ENCODE assay signal across 28 cellular contexts in the genomic region with DNA sequence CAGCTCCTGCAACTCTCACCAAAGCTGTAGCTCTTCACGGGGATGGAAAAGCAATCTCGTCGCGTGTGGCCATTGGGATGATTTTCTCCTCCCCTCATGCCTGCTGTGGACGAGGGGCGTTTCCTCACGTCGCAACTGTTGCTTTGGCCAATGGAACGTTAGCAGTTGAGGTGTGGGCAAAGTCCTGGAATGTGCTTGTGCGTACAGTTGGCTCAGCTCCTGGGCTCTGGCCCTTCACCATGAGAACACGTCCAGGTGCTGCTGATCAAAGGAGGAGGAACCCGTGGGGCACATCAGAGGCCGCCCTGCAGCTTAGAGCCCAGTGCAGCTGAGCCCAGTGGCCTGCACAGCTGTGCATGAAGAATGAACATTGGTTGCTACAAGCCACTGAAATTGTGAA.
DNase-seq lines count a peak whose midpoint lies in the region; ATAC-seq and TF ChIP-seq lines count a peak whose summit lies in the region.
"Had no signal": no experiment of that assay in that cellular context is flagged by ENCODE, and none has a peak within 500 bp of the region (broad histone marks: within the 10 kb centered on the region; RNA-seq: fewer than 3 reads in every experiment).

No MANE protein-coding gene starts in this region.

- DNase-seq in Caco-2, result peak; percentile 59 to 76
- DNase-seq in Peyer's patch, result peak in 2 of 3 donors; percentile 59 to 71
- DNase-seq in left lobe of liver (ENCODE audit: low spot score), result no peak
- no peak for DNase-seq in omental fat pad (ENCODE audit: low spot score)
- DNase-seq in stimulated activated CD4-positive, alpha-beta T cell treated with anti-CD3 and anti-CD28 coated beads, Interleukin-4, amount 100 ng/mL, for 24 hours, result no peak
- no peak for DNase-seq in CD1c-positive myeloid dendritic cell (ENCODE audit: extremely low spot score)
- no peak for DNase-seq in foreskin keratinocyte
- DNase-seq in NCI-H146 treated with DMSO at 0.1 percent for 48 hours (lab: John Stamatoyannopoulos, UW; ENCODE audit: unreplicated experiment), result no peak
- DNase-seq: activated CD4-positive, alpha-beta T cell treated with anti-CD3 and anti-CD28 coated beads for 36 hours; activated CD8-positive, alpha-beta T cell treated with anti-CD3 and anti-CD28 coated beads, Interleukin-2, amount 10 ng/mL, durations not matched to agents 7 days and 5 days; activated effector memory CD4-positive, alpha-beta T cell treated with Interleukin-2 at 50 U/mL for 16 hours; activated T-cell treated with anti-CD3 and anti-CD28 coated beads for 4 hours; AML-193; CD4-positive, alpha-beta memory T cell; foreskin melanocyte; GM23248; NCI-H1048; NCI-H187 treated with DMSO at 0.1 percent for 48 hours; T-helper 2 cell; tibial artery had no signal

- H3K36me3 Mint-ChIP-seq in Caco-2 (ENCODE audit: insufficient read depth, unreplicated experiment), result no peaks in the 10 kb centered on the region
- H3K36me3 Mint-ChIP-seq: activated naive CD8-positive, alpha-beta T cell; CD4-positive, alpha-beta memory T cell had no signal

- H3K4me1 ChIP-seq in Caco-2 (no peaks in the 10 kb centered on the region), Peyer's patch (no peaks in the 10 kb centered on the region), foreskin keratinocyte (no peaks in the 10 kb centered on the region)
- H3K4me1 ChIP-seq: A549, ascending aorta, esophagus muscularis mucosa, tibial artery had no signal

- TF ChIP-seq POLR2A in Peyer's patch (IDR thresholded peaks at IDR 0.05), result no peak

- TF ChIP-seq CTCF in Caco-2 (IDR thresholded peaks at IDR 0.05; ENCODE audit: insufficient read depth in 1 of 2, low read depth in 1 of 2, low read length in 1 of 2, severe bottlenecking in 1 of 2, unreplicated experiment in 1 of 2) (no peak), Peyer's patch (IDR thresholded peaks at IDR 0.05) (no peak), omental fat pad (IDR thresholded peaks at IDR 0.05) (no peak), foreskin keratinocyte (conservative IDR thresholded peaks at IDR 0.05) (no peak)

- no peaks in the 10 kb centered on the region for H3K4me1 Mint-ChIP-seq in Caco-2 (ENCODE audit: low read depth, unreplicated experiment)
- H3K4me1 Mint-ChIP-seq: activated CD4-positive, alpha-beta T cell treated with anti-CD3 and anti-CD28 coated beads for 36 hours; CD4-positive, alpha-beta memory T cell had no signal

- H3K36me3 ChIP-seq in Caco-2 (ENCODE audit: control insufficient read depth, insufficient read depth, low read length), result no peaks in the 10 kb centered on the region
- H3K36me3 ChIP-seq in Peyer's patch, result no peaks in the 10 kb centered on the region
- H3K36me3 ChIP-seq: ascending aorta, esophagus muscularis mucosa, tibial artery had no signal

- H3K4me3 ChIP-seq in Caco-2 (ENCODE audit: low read depth, low read length), result no peak overlapping the region
- H3K4me3 ChIP-seq in Peyer's patch, result no peak overlapping the region
- H3K4me3 ChIP-seq: A549, ascending aorta, esophagus muscularis mucosa, GM23248, hepatocyte, SK-N-MC, tibial artery had no signal

- peak; percentile 74 for ATAC-seq in left lobe of liver
- ATAC-seq in omental fat pad (ENCODE audit: low FRiP score), result peak; percentile 48
- no peak for ATAC-seq in foreskin keratinocyte
- ATAC-seq: A549; activated CD4-positive, alpha-beta T cell treated with anti-CD3 and anti-CD28 coated beads for 36 hours; activated CD8-positive, alpha-beta T cell treated with anti-CD3 and anti-CD28 coated beads, Interleukin-2, amount 10 ng/mL, durations not matched to agents 7 days and 5 days had no signal

- no peak overlapping the region for H3K27ac Mint-ChIP-seq in Caco-2 (ENCODE audit: unreplicated experiment)
- H3K27ac Mint-ChIP-seq: activated CD4-positive, alpha-beta T cell treated with anti-CD3 and anti-CD28 coated beads for 36 hours; activated CD8-positive, alpha-beta T cell treated with anti-CD3 and anti-CD28 coated beads, Interleukin-2, amount 10 ng/mL, durations not matched to agents 7 days and 5 days; activated naive CD8-positive, alpha-beta T cell; CD4-positive, alpha-beta memory T cell; dendritic cell treated with granulocyte-macrophage colony-stimulating factor and Interleukin-4, amounts not matched to agents 40 ng/mL and 50 ng/mL, for 4 days; stimulated activated naive CD8-positive, alpha-beta T cell treated with anti-CD3 and anti-CD28 coated beads, Interleukin-15, Interleukin-2, amounts not matched to agents 100 ng/mL and 50 ng/mL, for 24 hours had no signal

- H3K27me3 ChIP-seq in Caco-2 (replicated peaks; ENCODE audit: control insufficient read depth, insufficient read depth, low read length) (no peaks in the 10 kb centered on the region), Peyer's patch (no peaks in the 10 kb centered on the region), foreskin keratinocyte (no peaks in the 10 kb centered on the region)
- H3K27me3 ChIP-seq: ascending aorta, hepatocyte had no signal

- no peak overlapping the region for H3K4me3 Mint-ChIP-seq in Caco-2 (ENCODE audit: unreplicated experiment)
- H3K4me3 Mint-ChIP-seq: activated CD4-positive, alpha-beta T cell treated with anti-CD3 and anti-CD28 coated beads for 36 hours; activated CD8-positive, alpha-beta T cell treated with anti-CD3 and anti-CD28 coated beads, Interleukin-2, amount 10 ng/mL, durations not matched to agents 7 days and 5 days; activated naive CD8-positive, alpha-beta T cell; CD4-positive, alpha-beta memory T cell; dendritic cell treated with granulocyte-macrophage colony-stimulating factor and Interleukin-4, amounts not matched to agents 40 ng/mL and 50 ng/mL, for 4 days; stimulated activated naive CD8-positive, alpha-beta T cell treated with anti-CD3 and anti-CD28 coated beads, Interleukin-15, Interleukin-2, amounts not matched to agents 100 ng/mL and 50 ng/mL, for 24 hours had no signal

- CTCF ChIA-PET in Caco-2 (lab: Charles Lee), result interaction anchor here (1.0 to 1.2 kb wide), 2 partner anchors 21 to 40 kb away, joined by 4 to 6 read pairs; no protein-coding TSS in a partner anchor

- H3K27ac ChIP-seq in Peyer's patch, result no peak overlapping the region
- H3K27ac ChIP-seq in foreskin keratinocyte, result no peak overlapping the region
- H3K27ac ChIP-seq: A549, ascending aorta, esophagus muscularis mucosa, GM23248, hepatocyte, SK-N-MC, tibial artery had no signal

- BruUV-seq in Caco-2 (replicated peaks; lab: Mats Ljungman, UMichigan), result no TSS peak

- peaks cover 5% of the 10 kb centered on the region for H3K27me3 Mint-ChIP-seq in Caco-2 (ENCODE audit: insufficient read depth, unreplicated experiment)

- H3K9me3 Mint-ChIP-seq in Caco-2 (ENCODE audit: unreplicated experiment), result no peaks in the 10 kb centered on the region
- H3K9me3 Mint-ChIP-seq: dendritic cell treated with granulocyte-macrophage colony-stimulating factor and Interleukin-4, amounts not matched to agents 40 ng/mL and 50 ng/mL, for 4 days; stimulated activated naive CD8-positive, alpha-beta T cell treated with anti-CD3 and anti-CD28 coated beads, Interleukin-15, Interleukin-2, amounts not matched to agents 100 ng/mL and 50 ng/mL, for 24 hours had no signal

- H3K9me3 ChIP-seq in Caco-2 (no peaks in the 10 kb centered on the region; the same call in none of the 2 replicates), Peyer's patch (no peaks in the 10 kb centered on the region)
- H3K9me3 ChIP-seq: A549, ascending aorta, esophagus muscularis mucosa, tibial artery had no signal

- POLR2A ChIA-PET in Caco-2 (lab: Charles Lee), result no interaction called here

- intact Hi-C loops in Caco-2 (cut with micrococcal nuclease; ENCODE audit: unreplicated experiment), result loop anchor here (5.0 kb wide), 1 partner anchor 64 kb away; a partner anchor contains a TSS

Comparison
In these comparisons a context has a peak if more than half of its experiments do, and no peak if none do; other contexts are left out.
1. DNase-seq: peak in Caco-2 (2 of 2) and Peyer's patch (2 of 3); none in left lobe of liver (single experiment), omental fat pad (single experiment), stimulated activated CD4-positive, alpha-beta T cell treated with anti-CD3 and anti-CD28 coated beads, Interleukin-4, amount 100 ng/mL, for 24 hours (single experiment), CD1c-positive myeloid dendritic cell (single experiment), foreskin keratinocyte (0 of 2) and NCI-H146 treated with DMSO at 0.1 percent for 48 hours (single experiment).